9 cellular contexts compared by ENCODE assay signal in the genomic region with DNA sequence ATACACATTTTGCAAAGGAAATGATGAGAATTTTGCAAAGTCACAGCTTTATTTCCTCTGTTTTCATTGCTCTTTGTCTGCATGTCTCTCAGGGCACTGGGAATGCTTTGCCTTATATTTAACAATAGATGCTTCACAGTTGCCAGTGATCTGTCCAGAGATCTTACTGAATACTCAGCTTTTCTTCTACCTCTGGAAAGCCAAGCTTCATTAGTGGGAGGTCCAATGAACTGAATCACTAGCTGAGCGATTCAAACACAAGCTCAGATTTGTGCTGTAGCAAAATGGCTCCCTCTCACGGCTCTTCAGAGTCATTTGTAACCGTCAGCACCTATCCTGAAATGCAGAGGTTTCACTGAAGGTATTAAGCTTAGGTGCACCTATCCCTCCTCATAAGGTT.
DNase-seq lines count a peak whose midpoint lies in the region; ATAC-seq, FAIRE-seq and TF ChIP-seq lines count a peak whose summit lies in the region.
"Had no signal": no experiment of that assay in that cellular context is flagged by ENCODE, and none has a peak within 500 bp of the region (broad histone marks: within the 10 kb centered on the region; RNA-seq: fewer than 3 reads in every experiment).

No MANE protein-coding gene starts in this region.

- peak; percentile 64 for FAIRE-seq in HTR-8/SVneo (lab: Jason Lieb, UNC)
- FAIRE-seq: G401.6 had no signal

- H3K4me3 ChIP-seq in AG04449 (ENCODE audit: low read depth, low read length): no peak overlapping the region

- peak; percentile 49 for TF ChIP-seq CTCF in AG04449 (IDR thresholded peaks at IDR 0.05; ENCODE audit: insufficient read depth, low read length, missing control alignments)

- ATAC-seq in GM21723 (IDR thresholded peaks at IDR 0.05; ENCODE audit: unreplicated experiment): no peak
- ATAC-seq in GM18519 (IDR thresholded peaks at IDR 0.05; ENCODE audit: low FRiP score, unreplicated experiment): no peak

- POLR2A ChIA-PET in AG04449 (lab: Yijun Ruan, JAX): interaction anchor here (1.4 kb wide), 1 partner anchor 138 kb away, joined by 3 read pairs; no protein-coding TSS in a partner anchor

- DNase-seq in AG04449 (ENCODE audit: low read depth, low spot score) (no peak), HTR-8/SVneo (ENCODE audit: insufficient read length, low spot score) (no peak), amniotic stem cell (lab: John Stamatoyannopoulos, UW) (peak; percentile 53), iris pigment epithelial cell (ENCODE audit: low read depth) (peak; percentile 84), mucosa of gallbladder (ENCODE audit: low spot score) (no peak), mesenteric fat pad (ENCODE audit: low spot score) (no peak)

- CTCF ChIA-PET in AG04449 (lab: Yijun Ruan, JAX): interaction anchor here (0.8 to 7.3 kb wide), 17 partner anchors 7 to 650 kb away, joined by 3 to 53 read pairs (median 6); no protein-coding TSS in a partner anchor

Comparison
In these comparisons a context has a peak if more than half of its experiments do, and no peak if none do; other contexts are left out.
1. DNase-seq: peak in amniotic stem cell (single experiment) and iris pigment epithelial cell (single experiment); none in AG04449 (single experiment), HTR-8/SVneo (single experiment), mucosa of gallbladder (single experiment) and mesenteric fat pad (single experiment).